Comparison of ENCODE assay signal across 21 cellular contexts in genomic region chr6:131269565-131270391, GRCh38.
DNase-seq lines count a peak whose midpoint lies in the region; ATAC-seq lines count a peak whose summit lies in the region.
"Had no signal": no experiment of that assay in that cellular context is flagged by ENCODE, and none has a peak within 500 bp of the region (broad histone marks: within the 10 kb centered on the region; RNA-seq: fewer than 3 reads in every experiment).

No MANE protein-coding gene starts in this region.

- POLR2A ChIA-PET in activated CD4-positive, alpha-beta memory T cell treated with anti-CD3 and anti-CD28 coated beads for 36 hours (lab: Charles Lee): no interaction called here
- POLR2A ChIA-PET in activated CD4-positive, alpha-beta memory T cell treated with anti-CD3 and anti-CD28 coated beads, Interleukin-2, amount 10 ng/mL, durations not matched to agents 7 days and 5 days (lab: Charles Lee): no interaction called here

- H3K4me3 Mint-ChIP-seq in activated CD4-positive, alpha-beta memory T cell treated with anti-CD3 and anti-CD28 coated beads for 36 hours: no peak overlapping the region
- H3K4me3 Mint-ChIP-seq in activated CD4-positive, alpha-beta memory T cell treated with anti-CD3 and anti-CD28 coated beads, Interleukin-2, amount 10 ng/mL, durations not matched to agents 7 days and 5 days: no peak overlapping the region
- H3K4me3 Mint-ChIP-seq in activated naive CD8-positive, alpha-beta T cell treated with anti-CD3 and anti-CD28 coated beads, Interleukin-2, amount 50 U/mL, for 24 hours: no peak overlapping the region
- H3K4me3 Mint-ChIP-seq: CD4-positive, alpha-beta T cell had no signal

- intact Hi-C loops in activated CD4-positive, alpha-beta memory T cell treated with anti-CD3 and anti-CD28 coated beads for 36 hours (cut with micrococcal nuclease): loop anchor here (1.0 kb wide), 1 partner anchor 12 kb away; no protein-coding TSS in a partner anchor

- H3K9me3 ChIP-seq in MG63: peaks cover 4% of the 10 kb centered on the region; the same call in 1 of the 2 replicates

- no peaks in the 10 kb centered on the region for H3K27me3 ChIP-seq in MG63

- peak overlapping the region; percentile 33 for H3K27ac Mint-ChIP-seq in activated CD4-positive, alpha-beta memory T cell treated with anti-CD3 and anti-CD28 coated beads for 36 hours
- H3K27ac Mint-ChIP-seq in activated CD4-positive, alpha-beta memory T cell treated with anti-CD3 and anti-CD28 coated beads, Interleukin-2, amount 10 ng/mL, durations not matched to agents 7 days and 5 days: no peak overlapping the region
- H3K27ac Mint-ChIP-seq in activated naive CD4-positive, alpha-beta T cell treated with anti-CD3 and anti-CD28 coated beads, Interleukin-2, amount 50 U/mL, for 72 hours: peak overlapping the region in 1 of 2 donors; percentile 40
- peak overlapping the region; percentile 33 for H3K27ac Mint-ChIP-seq in activated naive CD8-positive, alpha-beta T cell treated with anti-CD3 and anti-CD28 coated beads, Interleukin-2, amount 50 U/mL, for 24 hours
- H3K27ac Mint-ChIP-seq: CD4-positive, alpha-beta T cell; IgD-negative memory B cell had no signal

- peak; percentile 64 to 88 for ATAC-seq in activated naive CD4-positive, alpha-beta T cell treated with anti-CD3 and anti-CD28 coated beads, Interleukin-2, amount 50 U/mL, for 72 hours
- peak; percentile 90 for ATAC-seq in activated naive CD8-positive, alpha-beta T cell treated with anti-CD3 and anti-CD28 coated beads, Interleukin-2, amount 50 U/mL, for 24 hours

- no peak overlapping the region for H3K4me3 ChIP-seq in MG63
- H3K4me3 ChIP-seq: PC-9 had no signal

- H3K36me3 Mint-ChIP-seq in activated CD4-positive, alpha-beta memory T cell treated with anti-CD3 and anti-CD28 coated beads for 36 hours: peaks cover 28% of the 10 kb centered on the region
- peaks cover 13% of the 10 kb centered on the region for H3K36me3 Mint-ChIP-seq in activated CD4-positive, alpha-beta memory T cell treated with anti-CD3 and anti-CD28 coated beads, Interleukin-2, amount 10 ng/mL, durations not matched to agents 7 days and 5 days (ENCODE audit: low read depth)
- peaks cover 17 to 21% of the 10 kb centered on the region in 2 donors for H3K36me3 Mint-ChIP-seq in activated naive CD4-positive, alpha-beta T cell treated with anti-CD3 and anti-CD28 coated beads, Interleukin-2, amount 50 U/mL, for 72 hours
- peaks cover 42% of the 10 kb centered on the region for H3K36me3 Mint-ChIP-seq in activated naive CD8-positive, alpha-beta T cell treated with anti-CD3 and anti-CD28 coated beads, Interleukin-2, amount 50 U/mL, for 24 hours (ENCODE audit: low read depth)

- H3K4me1 Mint-ChIP-seq in activated CD4-positive, alpha-beta memory T cell treated with anti-CD3 and anti-CD28 coated beads for 36 hours (ENCODE audit: low read depth): peaks cover 24% of the 10 kb centered on the region
- H3K4me1 Mint-ChIP-seq in activated CD4-positive, alpha-beta memory T cell treated with anti-CD3 and anti-CD28 coated beads, Interleukin-2, amount 10 ng/mL, durations not matched to agents 7 days and 5 days: no peaks in the 10 kb centered on the region
- peaks cover 33% of the 10 kb centered on the region for H3K4me1 Mint-ChIP-seq in activated naive CD8-positive, alpha-beta T cell treated with anti-CD3 and anti-CD28 coated beads, Interleukin-2, amount 50 U/mL, for 24 hours

- H3K9me3 Mint-ChIP-seq in activated CD4-positive, alpha-beta memory T cell treated with anti-CD3 and anti-CD28 coated beads for 36 hours: peaks cover 19% of the 10 kb centered on the region
- peaks cover 2% of the 10 kb centered on the region for H3K9me3 Mint-ChIP-seq in activated CD4-positive, alpha-beta memory T cell treated with anti-CD3 and anti-CD28 coated beads, Interleukin-2, amount 10 ng/mL, durations not matched to agents 7 days and 5 days
- H3K9me3 Mint-ChIP-seq in activated naive CD4-positive, alpha-beta T cell treated with anti-CD3 and anti-CD28 coated beads, Interleukin-2, amount 50 U/mL, for 72 hours: peaks cover 20 to 23% of the 10 kb centered on the region in 2 donors
- peaks cover 33% of the 10 kb centered on the region for H3K9me3 Mint-ChIP-seq in activated naive CD8-positive, alpha-beta T cell treated with anti-CD3 and anti-CD28 coated beads, Interleukin-2, amount 50 U/mL, for 24 hours

- DNase-seq in activated CD4-positive, alpha-beta memory T cell treated with anti-CD3 and anti-CD28 coated beads for 36 hours: no peak
- no peak for DNase-seq in activated CD4-positive, alpha-beta memory T cell treated with anti-CD3 and anti-CD28 coated beads, Interleukin-2, amount 10 ng/mL, durations not matched to agents 7 days and 5 days
- DNase-seq in activated naive CD4-positive, alpha-beta T cell treated with anti-CD3 and anti-CD28 coated beads, Interleukin-2, amount 50 U/mL, for 72 hours (ENCODE audit: low spot score in 2 of 2): no peak
- no peak for DNase-seq in activated naive CD4-positive, alpha-beta T cell treated with Interleukin-2 at 50 U/mL for 16 hours
- DNase-seq in activated naive CD8-positive, alpha-beta T cell treated with anti-CD3 and anti-CD28 coated beads, Interleukin-2, amount 50 U/mL, for 24 hours: no peak
- DNase-seq in MG63: no peak
- no peak for DNase-seq in central memory CD4-positive, alpha-beta T cell
- DNase-seq: CD4-positive, alpha-beta T cell; COR-L47; DMS53; NCI-H1048; NCI-H1417; NCI-H1694; NCI-H2029 treated with DMSO at 0.1 percent for 48 hours; NCI-H446 treated with DMSO at 0.1 percent for 48 hours; NCI-H526; NCI-H82; NK-92 treated with Interleukin-12 subunit alpha and Interleukin-12 subunit beta, amount 100 ng/mL, for 24 hours; PC-9; Right ventricle myocardium superior had no signal

- H3K27me3 Mint-ChIP-seq in activated CD4-positive, alpha-beta memory T cell treated with anti-CD3 and anti-CD28 coated beads for 36 hours: no peaks in the 10 kb centered on the region
- H3K27me3 Mint-ChIP-seq in activated CD4-positive, alpha-beta memory T cell treated with anti-CD3 and anti-CD28 coated beads, Interleukin-2, amount 10 ng/mL, durations not matched to agents 7 days and 5 days: no peaks in the 10 kb centered on the region
- H3K27me3 Mint-ChIP-seq in activated naive CD8-positive, alpha-beta T cell treated with anti-CD3 and anti-CD28 coated beads, Interleukin-2, amount 50 U/mL, for 24 hours: no peaks in the 10 kb centered on the region
- H3K27me3 Mint-ChIP-seq: CD4-positive, alpha-beta T cell; IgD-negative memory B cell had no signal

- H3K36me3 ChIP-seq in MG63: no peaks in the 10 kb centered on the region

- CTCF ChIA-PET in activated CD4-positive, alpha-beta memory T cell treated with anti-CD3 and anti-CD28 coated beads for 36 hours (lab: Charles Lee): interaction anchor here (0.6 kb wide), 1 partner anchor 15 kb away, joined by 3 read pairs; no protein-coding TSS in a partner anchor
- CTCF ChIA-PET in activated CD4-positive, alpha-beta memory T cell treated with anti-CD3 and anti-CD28 coated beads, Interleukin-2, amount 10 ng/mL, durations not matched to agents 7 days and 5 days (lab: Charles Lee): no interaction called here
